Comparison of ENCODE assay signal across 25 cellular contexts in the genomic region with DNA sequence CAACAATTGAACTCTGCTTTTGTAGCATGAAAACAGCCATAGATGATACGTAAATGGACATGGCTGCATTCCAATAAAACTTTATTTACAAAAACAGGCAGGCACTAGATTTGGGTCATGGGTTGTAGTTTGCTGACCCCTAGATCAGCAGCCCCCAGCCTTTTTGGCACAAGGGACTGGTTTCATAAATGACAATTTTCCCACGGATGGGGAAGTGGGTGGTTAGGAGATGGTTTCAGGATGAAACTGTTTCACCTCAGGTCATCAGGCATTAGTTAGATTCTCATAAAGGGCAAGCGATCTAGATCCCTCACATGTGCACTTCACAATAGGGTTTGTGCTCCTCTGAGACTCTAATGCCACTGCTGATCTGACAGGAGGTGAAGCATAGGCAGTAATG.
"Had no signal": no experiment of that assay in that cellular context is flagged by ENCODE, and none has a peak within 500 bp of the region (broad histone marks: within the 10 kb centered on the region; RNA-seq: fewer than 3 reads in every experiment).

No MANE protein-coding gene starts in this region.

- H3K27me3 Mint-ChIP-seq: memory B cell, type B pancreatic cell had no signal

- H3K27ac Mint-ChIP-seq: endodermal cell, memory B cell, mesothelial cell of epicardium, natural killer cell, type B pancreatic cell had no signal

- H3K27me3 ChIP-seq: foreskin keratinocyte, hepatocyte, ovary, spleen had no signal

- H3K4me1 Mint-ChIP-seq: endodermal cell, natural killer cell had no signal

- H3K79me2 ChIP-seq: hepatocyte had no signal

- FAIRE-seq: endothelial cell of umbilical vein, kidney, urothelium cell line had no signal

- H3K4me2 ChIP-seq: hepatocyte had no signal

- H3K9me3 Mint-ChIP-seq: endodermal cell, memory B cell, natural killer cell, neural crest cell, type B pancreatic cell had no signal

- H3K4me1 ChIP-seq: foreskin keratinocyte, left ventricle myocardium inferior, lower lobe of right lung, spleen had no signal

- H3K36me3 Mint-ChIP-seq: memory B cell, natural killer cell, type B pancreatic cell had no signal

- H2AFZ ChIP-seq: hepatocyte had no signal

- ATAC-seq: foreskin keratinocyte, left cardiac atrium, lower lobe of right lung, natural killer cell, right cardiac atrium had no signal

- H3K27ac ChIP-seq: coronary artery, foreskin keratinocyte, hepatocyte, left ventricle myocardium inferior, lower lobe of right lung, ovary, spleen had no signal

- H3K36me3 ChIP-seq: left ventricle myocardium inferior, lower lobe of right lung, ovary, spleen had no signal

- H3K4me3 ChIP-seq: coronary artery, hepatocyte, left ventricle myocardium inferior, lower lobe of right lung, ovary, spleen had no signal

- H3K9me3 ChIP-seq: lower lobe of right lung, ovary had no signal

- DNase-seq: effector CD4-positive, alpha-beta T cell; endodermal cell; erythroblast; foreskin keratinocyte; head of caudate nucleus; kidney; left cardiac atrium; left ventricle myocardium inferior; lower lobe of right lung; natural killer cell; ovary; right cardiac atrium; spleen; stimulated activated CD4-positive, alpha-beta T cell treated with anti-CD3 and anti-CD28 coated beads, Interleukin-15, amount 100 ng/mL, for 24 hours; stimulated activated CD4-positive, alpha-beta T cell treated with anti-CD3 and anti-CD28 coated beads, Interleukin-1b, Interleukin-23, amount 100 ng/mL, for 48 hours; stimulated activated CD4-positive, alpha-beta T cell treated with anti-CD3 and anti-CD28 coated beads, Interleukin-4, amount 100 ng/mL, for 4 hours; stimulated activated naive CD4-positive, alpha-beta T cell treated with Interleukin-2 at 50 U/mL for 16 hours had no signal

- H3K4me3 Mint-ChIP-seq: endodermal cell, memory B cell, mesothelial cell of epicardium, natural killer cell, neural crest cell, type B pancreatic cell had no signal
